Comparison of ENCODE assay signal across 24 cellular contexts in genomic region chr15:39924437-39924836, GRCh38. TPM values are rescaled to one million over a fixed set of nuclear protein-coding genes. Genes with fewer than 3 reads are reported as not detected.
"Had no signal": no experiment of that assay in that cellular context is flagged by ENCODE, and none has a peak within 500 bp of the region (broad histone marks: within the 10 kb centered on the region; RNA-seq: fewer than 3 reads in every experiment).

No MANE protein-coding gene starts in this region.

- H3K27me3 ChIP-seq: dorsolateral prefrontal cortex, neural progenitor cell, right atrium auricular region, tibial artery had no signal

- H3K36me3 ChIP-seq: cardiac muscle cell, gastroesophageal sphincter, lower lobe of right lung, neural progenitor cell, right atrium auricular region, suprapubic skin, tibial artery, upper lobe of right lung had no signal

- H3K27ac ChIP-seq: cardiac muscle cell, coronary artery, dorsolateral prefrontal cortex, gastroesophageal sphincter, hepatocyte, lower lobe of right lung, neural progenitor cell, right atrium auricular region, suprapubic skin, tibial artery, upper lobe of right lung had no signal

- H3K79me2 ChIP-seq: hepatocyte had no signal

- FAIRE-seq: TTC549 had no signal

- DNase-seq: activated CD8-positive, alpha-beta memory T cell treated with anti-CD3 and anti-CD28 coated beads, Interleukin-2, amount 10 ng/mL, durations not matched to agents 7 days and 5 days; activated CD8-positive, alpha-beta T cell treated with anti-CD3 and anti-CD28 coated beads, Interleukin-2, amount 10 ng/mL, durations not matched to agents 7 days and 5 days; activated T-cell treated with anti-CD3 and anti-CD28 coated beads, Interleukin-2, amount 50 U/mL, for 48 hours; anterior cingulate cortex; cerebellar nuclear complex; dorsolateral prefrontal cortex; effector memory CD8-positive, alpha-beta T cell; lower lobe of right lung; natural killer cell; stimulated activated CD4-positive, alpha-beta T cell treated with anti-CD3 and anti-CD28 coated beads, Interleukin-15, amount 100 ng/mL, for 24 hours; stimulated activated CD4-positive, alpha-beta T cell treated with anti-CD3 and anti-CD28 coated beads, Interleukin-2, amount 100 ng/mL, for 24 hours; stimulated activated naive B cell treated with anti-CD40 and anti-IgM and Interleukin-4, amounts not matched to agents 10 μg/mL and 1 μg/mL and 100 μg/mL, for 72 hours; T-helper 9 cell; tibial artery; upper lobe of right lung had no signal

- H3K4me3 ChIP-seq: cardiac muscle cell, coronary artery, dorsolateral prefrontal cortex, gastroesophageal sphincter, hepatocyte, lower lobe of right lung, neural progenitor cell, right atrium auricular region, suprapubic skin, tibial artery, upper lobe of right lung had no signal

- H3K9ac ChIP-seq: neural progenitor cell had no signal

- H3K9me3 ChIP-seq: gastroesophageal sphincter, lower lobe of right lung, right atrium auricular region, suprapubic skin, tibial artery, upper lobe of right lung had no signal

- ATAC-seq: activated CD8-positive, alpha-beta memory T cell treated with anti-CD3 and anti-CD28 coated beads, Interleukin-2, amount 10 ng/mL, durations not matched to agents 7 days and 5 days; activated CD8-positive, alpha-beta T cell treated with anti-CD3 and anti-CD28 coated beads, Interleukin-2, amount 10 ng/mL, durations not matched to agents 7 days and 5 days; effector memory CD8-positive, alpha-beta T cell; gastroesophageal sphincter; left lobe of liver; lower lobe of right lung; natural killer cell; stimulated activated naive B cell treated with anti-CD40 and anti-IgM and Interleukin-4, amounts not matched to agents 10 μg/mL and 1 μg/mL and 100 μg/mL, for 72 hours; upper lobe of right lung had no signal

- H3K4me2 ChIP-seq: hepatocyte, neural progenitor cell had no signal

- H2AFZ ChIP-seq: hepatocyte, neural progenitor cell had no signal

RNA-seq across cellular contexts. Expression of gene GPR176, which starts 4.4 kb away (rescaled TPM):
- total RNA-seq: activated CD8-positive, alpha-beta memory T cell treated with anti-CD3 and anti-CD28 coated beads, Interleukin-2, amount 10 ng/mL, durations not matched to agents 7 days and 5 days; activated CD8-positive, alpha-beta T cell treated with anti-CD3 and anti-CD28 coated beads, Interleukin-2, amount 10 ng/mL, durations not matched to agents 7 days and 5 days had no signal
